Comparison of ENCODE assay signal across 8 cellular contexts in genomic region chr14:50061664-50062437, GRCh38. TPM values are rescaled to one million over a fixed set of nuclear protein-coding genes. Genes with fewer than 3 reads are reported as not detected.
DNase-seq lines count a peak whose midpoint lies in the region; ATAC-seq and TF ChIP-seq lines count a peak whose summit lies in the region.

No MANE protein-coding gene starts in this region.

- H3K27me3 ChIP-seq in Karpas-422 (ENCODE audit: low read length) (no peaks in the 10 kb centered on the region), WERI-Rb-1 (ENCODE audit: insufficient read depth, low read depth, severe bottlenecking) (no peaks in the 10 kb centered on the region), mucosa of stomach (ENCODE audit: control insufficient read depth, insufficient read depth, low read length) (no peaks in the 10 kb centered on the region), vagina (no peaks in the 10 kb centered on the region)

- no peaks in the 10 kb centered on the region for H3K9me2 ChIP-seq in Karpas-422 (replicated peaks; ENCODE audit: insufficient read depth, low read length)

- H3K4me1 ChIP-seq in Karpas-422 (ENCODE audit: low read length) (peaks cover 28% of the 10 kb centered on the region), mucosa of stomach (ENCODE audit: control insufficient read depth, insufficient read depth, low read length) (peaks cover 35% of the 10 kb centered on the region), vagina (peaks cover 33% of the 10 kb centered on the region)

- peak overlapping the region; percentile 92 for H2AFZ ChIP-seq in Karpas-422 (ENCODE audit: low read length)

- peak overlapping the region; percentile 27; the same call in 1 of the 2 replicates for H3K4me3 ChIP-seq in Karpas-422 (ENCODE audit: low read length)
- no peak overlapping the region for H3K4me3 ChIP-seq in WERI-Rb-1 (ENCODE audit: low read depth, low read length)
- H3K4me3 ChIP-seq in coronary artery: no peak overlapping the region
- no peak overlapping the region for H3K4me3 ChIP-seq in mucosa of stomach (ENCODE audit: low read length)
- no peak overlapping the region for H3K4me3 ChIP-seq in vagina

- no peaks in the 10 kb centered on the region for H3K79me2 ChIP-seq in Karpas-422 (ENCODE audit: low read length)

- DNase-seq in GM13977 (ENCODE audit: low spot score) (peak; percentile 73), Karpas-422 (peak; percentile 88), WERI-Rb-1 (no peak), coronary artery (ENCODE audit: low spot score) (no peak), vagina (ENCODE audit: extremely low spot score in 2 of 2) (no peak), NCI-H446 (lab: John Stamatoyannopoulos, UW) (no peak)

- no peak for TF ChIP-seq POLR2A in vagina (IDR thresholded peaks at IDR 0.05)

- H3K9me3 ChIP-seq in Karpas-422 (ENCODE audit: low read length): no peaks in the 10 kb centered on the region
- no peaks in the 10 kb centered on the region for H3K9me3 ChIP-seq in WERI-Rb-1 (ENCODE audit: severe bottlenecking)
- no peaks in the 10 kb centered on the region for H3K9me3 ChIP-seq in mucosa of stomach (ENCODE audit: control insufficient read depth, low read length)
- H3K9me3 ChIP-seq in vagina: no peaks in the 10 kb centered on the region

- TF ChIP-seq CTCF in GM13977 (IDR thresholded peaks at IDR 0.05; ENCODE audit: extremely low read depth, insufficient read depth, missing control alignments) (no peak), WERI-Rb-1 (IDR thresholded peaks at IDR 0.05; ENCODE audit: low read depth, low read length) (no peak), coronary artery (IDR thresholded peaks at IDR 0.05) (no peak), vagina (IDR thresholded peaks at IDR 0.05) (no peak)

- in situ Hi-C loops in GM13977 (cut with MboI; ENCODE audit: low pct_unique_long_range_greater_than_20kb, low sequenced_read_pairs, unreplicated experiment): no loop called here

- H3K27ac ChIP-seq in Karpas-422 (ENCODE audit: low read length) (peak overlapping the region; percentile 45), WERI-Rb-1 (peak overlapping the region; percentile 39; the same call in 1 of the 2 replicates), coronary artery (peak overlapping the region; percentile 77 to 79), vagina (peak overlapping the region; percentile 89)

- H4K20me1 ChIP-seq in Karpas-422 (ENCODE audit: insufficient read depth, low read depth, low read length): no peaks in the 10 kb centered on the region

- H3K36me3 ChIP-seq in Karpas-422 (ENCODE audit: insufficient read depth, low read length) (no peaks in the 10 kb centered on the region), WERI-Rb-1 (no peaks in the 10 kb centered on the region), mucosa of stomach (ENCODE audit: control insufficient read depth, insufficient read depth, low read length) (no peaks in the 10 kb centered on the region), vagina (no peaks in the 10 kb centered on the region)

- peak; percentile 45 for ATAC-seq in GM21825 (IDR thresholded peaks at IDR 0.05; ENCODE audit: unreplicated experiment)

- H3K4me2 ChIP-seq in Karpas-422 (ENCODE audit: low read depth, low read length, poor library complexity, severe bottlenecking): peak overlapping the region; percentile 40

- intact Hi-C loops in vagina (cut with DNase I): loop anchor here (10.0 kb wide), 1 partner anchor 53 kb away; the partner anchor contains the start of gene VCPKMT

- H3K9ac ChIP-seq in Karpas-422 (ENCODE audit: low read length): peak overlapping the region; percentile 50
- peak overlapping the region; percentile 38 for H3K9ac ChIP-seq in mucosa of stomach (ENCODE audit: low read length)

RNA-seq across cellular contexts. Expression of gene VCPKMT, which starts 54.5 kb away (rescaled TPM):
- 8.7 and 25.6 TPM in 2 replicates for total RNA-seq in Karpas-422 (2014; rRNA removed; shearing (Covaris generic); ENCODE audit: low replicate concordance)
- total RNA-seq in vagina: 2.5 TPM

Comparison
In these comparisons a context has a peak if more than half of its experiments do, and no peak if none do; other contexts are left out.
1. DNase-seq: peak in GM13977 (single experiment) and Karpas-422 (single experiment); none in WERI-Rb-1 (single experiment), coronary artery (single experiment), vagina (0 of 2) and NCI-H446 (0 of 2).
2. H3K27ac ChIP-seq: peak in every context shown above with its lines; median percentile 89 in vagina; 78 in coronary artery; 45 in Karpas-422; 39 in WERI-Rb-1.